In genomic region chr9:561430-561829, GRCh38 we compare ENCODE assay signal across 18 cellular contexts. TPM values are rescaled to one million over a fixed set of nuclear protein-coding genes. Genes with fewer than 3 reads are reported as not detected.
A peak's percentile ranks its signal among the peaks of the same experiment; 100 is the strongest.
DNase-seq lines count a peak whose midpoint lies in the region; TF ChIP-seq lines count a peak whose summit lies in the region.
"Had no signal": no experiment of that assay in that cellular context is flagged by ENCODE, and none has a peak within 500 bp of the region (broad histone marks: within the 10 kb centered on the region; RNA-seq: fewer than 3 reads in every experiment).

No MANE protein-coding gene starts in this region.

- H3K27me3 ChIP-seq in MG63 (no peaks in the 10 kb centered on the region), adrenal gland (no peaks in the 10 kb centered on the region)
- H3K27me3 ChIP-seq: esophagus squamous epithelium, thyroid gland had no signal

- TF ChIP-seq CTCF in AG10803 (conservative IDR thresholded peaks at IDR 0.05; ENCODE audit: low read length) = no peak
- no peak for TF ChIP-seq CTCF in choroid plexus epithelial cell (conservative IDR thresholded peaks at IDR 0.05; ENCODE audit: low read depth, low read length)
- TF ChIP-seq CTCF in adrenal gland (IDR thresholded peaks at IDR 0.05) = no peak

- H3K36me3 ChIP-seq in MG63 = peaks cover 54% of the 10 kb centered on the region
- no peaks in the 10 kb centered on the region for H3K36me3 ChIP-seq in adrenal gland (replicated peaks in 1 of 2)
- H3K36me3 ChIP-seq: HAP-1, thyroid gland had no signal

- DNase-seq in AG10803 (ENCODE audit: low read depth) (peak; percentile 60), MG63 (peak; percentile 37), choroid plexus epithelial cell (ENCODE audit: low read depth) (peak; percentile 20), kidney tubule cell (ENCODE audit: low spot score) (peak; percentile 17), SW480 (ENCODE audit: low spot score) (no peak), NCI-H2196 (lab: John Stamatoyannopoulos, UW; ENCODE audit: unreplicated experiment) (no peak), NOMO-1 (lab: John Stamatoyannopoulos, UW; ENCODE audit: unreplicated experiment in 2 of 2) (no peak), adrenal gland (no peak)
- DNase-seq: activated CD4-positive, CD25-positive, alpha-beta regulatory T cell treated with anti-CD3 and anti-CD28 coated beads, Interleukin-2, amount 50 U/mL, for 72 hours; activated T-cell treated with anti-CD3 and anti-CD28 coated beads, Interleukin-2, amount 50 U/mL, for 72 hours; CD8-positive, alpha-beta memory T cell; esophagus squamous epithelium; hippocampal formation; kidney glomerular epithelial cell; NCI-H187 treated with DMSO at 0.1 percent for 48 hours; NCI-H345; thyroid gland had no signal

- TF ChIP-seq POLR2A in adrenal gland (IDR thresholded peaks at IDR 0.05) = no peak

- 59 to 88% (median 70%) methylated on average over 1 of the region's 1 CpG for WGBS in adrenal gland, 4 donors

- H3K4me3 ChIP-seq in AG10803 (ENCODE audit: low read length) = no peak overlapping the region
- no peak overlapping the region for H3K4me3 ChIP-seq in MG63
- no peak overlapping the region for H3K4me3 ChIP-seq in choroid plexus epithelial cell (ENCODE audit: low read depth, low read length)
- H3K4me3 ChIP-seq in adrenal gland = no peak overlapping the region
- H3K4me3 ChIP-seq: esophagus squamous epithelium, HAP-1, thyroid gland had no signal

- intact Hi-C loops in adrenal gland (cut with DNase I) = no loop called here

- H3K4me1 ChIP-seq in adrenal gland (replicated peaks in 1 of 2) = no peaks in the 10 kb centered on the region

- H3K9me3 ChIP-seq in MG63 (no peaks in the 10 kb centered on the region), adrenal gland (replicated peaks in 1 of 3) (no peaks in the 10 kb centered on the region)
- H3K9me3 ChIP-seq: esophagus squamous epithelium, HAP-1, thyroid gland had no signal

- H3K27ac ChIP-seq in adrenal gland = no peak overlapping the region

RNA-seq across cellular contexts. Expression of gene KANK1, which starts 56.9 kb away (rescaled TPM):
- total RNA-seq in MG63 (2014; rRNA removed; shearing (Covaris generic); ENCODE audit: low replicate concordance) = 45.6 and 48.8 TPM in 2 replicates
- 10 to 100 TPM; 12.2 to 28.3 (median 17.7) TPM for total RNA-seq in adrenal gland
- 10 to 100 TPM; 18.6 to 24.1 (median 19.7) TPM for polyA plus RNA-seq in adrenal gland

Comparison
In these comparisons a context has a peak if more than half of its experiments do, and no peak if none do; other contexts are left out.
1. DNase-seq: peak in AG10803 (single experiment), MG63 (single experiment), choroid plexus epithelial cell (single experiment) and kidney tubule cell (single experiment); none in SW480 (single experiment), NCI-H2196 (single experiment), NOMO-1 (0 of 2) and adrenal gland (0 of 7).